Comparison of ENCODE assay signal across 34 cellular contexts in genomic region chr5:80360914-80361444, GRCh38. TPM values are rescaled to one million over a fixed set of nuclear protein-coding genes. Genes with fewer than 3 reads are reported as not detected.
"Had no signal": no experiment of that assay in that cellular context is flagged by ENCODE, and none has a peak within 500 bp of the region (broad histone marks: within the 10 kb centered on the region; RNA-seq: fewer than 3 reads in every experiment).

No MANE protein-coding gene starts in this region.

- ATAC-seq: esophagus mucosa, gastrocnemius medialis, heart right ventricle, left cardiac atrium, left lung, left ventricle myocardium superior, lower lobe of right lung, mucosa of descending colon had no signal

- H3K27ac ChIP-seq: colonic mucosa, dorsolateral prefrontal cortex, epithelial cell of prostate, esophagus squamous epithelium, gastrocnemius medialis, heart right ventricle, left lung, lower lobe of right lung had no signal

- H3K36me3 ChIP-seq: colonic mucosa, esophagus squamous epithelium, gastrocnemius medialis, heart right ventricle, left lung, lower lobe of right lung had no signal

- H3K9me3 Mint-ChIP-seq: mesothelial cell of epicardium had no signal

- DNase-seq: colonic mucosa; cortex of kidney; dermis blood vessel endothelial cell; dorsolateral prefrontal cortex; effector CD4-positive, alpha-beta T cell; effector memory CD4-positive, alpha-beta T cell; erythroblast; esophagus squamous epithelium; foreskin fibroblast; foreskin melanocyte; gastrocnemius medialis; glutamatergic neuron; head of caudate nucleus; heart right ventricle; hippocampal formation; left cardiac atrium; left lung; left ventricle myocardium superior; lower lobe of right lung; mesenchymal stem cell; mucosa of descending colon had no signal

- H3K4me1 Mint-ChIP-seq: mesothelial cell of epicardium had no signal

- H3K4me1 ChIP-seq: colonic mucosa, esophagus squamous epithelium, gastrocnemius medialis, left lung, lower lobe of right lung had no signal

- H3K9me3 ChIP-seq: colonic mucosa, esophagus squamous epithelium, gastrocnemius medialis, heart right ventricle, left lung, lower lobe of right lung, mucosa of descending colon had no signal

- H3K27me3 ChIP-seq: colonic mucosa, dorsolateral prefrontal cortex, esophagus squamous epithelium, gastrocnemius medialis, left lung had no signal

- H3K36me3 Mint-ChIP-seq: mesothelial cell of epicardium had no signal

- FAIRE-seq: endometrium, islet of Langerhans, keratinocyte had no signal

- H3K4me3 ChIP-seq: colonic mucosa, dorsolateral prefrontal cortex, esophagus squamous epithelium, gastrocnemius medialis, heart right ventricle, left lung, lower lobe of right lung, mucosa of descending colon had no signal

- H3K27ac Mint-ChIP-seq: mesothelial cell of epicardium had no signal

- H3K4me3 Mint-ChIP-seq: mesothelial cell of epicardium had no signal

RNA-seq across cellular contexts. Expression of gene SPZ1, which starts 41.2 kb away (rescaled TPM):
- total RNA-seq: chondrocyte, colonic mucosa, dermis blood vessel endothelial cell, dorsolateral prefrontal cortex, esophagus mucosa, esophagus squamous epithelium, gastrocnemius medialis, glomerular endothelial cell, heart right ventricle, kidney epithelial cell, left cardiac atrium, left lung, left ventricle myocardium superior, lower leg skin, lower lobe of right lung, lung microvascular endothelial cell, mesenteric fat pad, mesothelial cell of epicardium, mucosa of descending colon, myocyte had no signal
- polyA plus RNA-seq: heart right ventricle, keratinocyte had no signal
